ENCODE assay signal across 20 cellular contexts in genomic region chr6:41679696-41680095, GRCh38. TPM values are rescaled to one million over a fixed set of nuclear protein-coding genes. Genes with fewer than 3 reads are reported as not detected.
DNase-seq lines count a peak whose midpoint lies in the region; ATAC-seq, FAIRE-seq and TF ChIP-seq lines count a peak whose summit lies in the region.
"Had no signal": no experiment of that assay in that cellular context is flagged by ENCODE, and none has a peak within 500 bp of the region (broad histone marks: within the 10 kb centered on the region; RNA-seq: fewer than 3 reads in every experiment).

No MANE protein-coding gene starts in this region.

- H3K4me1 ChIP-seq in H1 (replicated peaks in 1 of 4; ENCODE audit: control insufficient read depth in 3 of 4, insufficient read depth in 4 of 4, low read length in 3 of 4) (peaks cover 0 to 30% (median 15%) of the 10 kb centered on the region in 4 experiments; a peak in 6 of 7 replicates), spleen (peaks cover 14 to 30% (median 26%) of the 10 kb centered on the region in 6 donors), SK-N-SH (ENCODE audit: control insufficient read depth in 1 of 2, insufficient read depth in 2 of 2, low read depth in 1 of 2, low read length in 1 of 2) (peaks cover 14 to 21% of the 10 kb centered on the region in 2 experiments; a peak in 3 of 4 replicates), lower lobe of right lung (peaks cover 23% of the 10 kb centered on the region)

- H2AFZ ChIP-seq in H1 (ENCODE audit: low read length) (no peak overlapping the region), SK-N-SH (ENCODE audit: low read depth) (no peak overlapping the region)

- intact Hi-C loops in spleen (cut with DNase I; ENCODE audit: low total_unique reads) = loop anchor here (5.0 to 10.0 kb wide), 2 partner anchors 55 to 312 kb away; partner anchors contain the start of gene TFEB
- intact Hi-C loops in lower lobe of right lung (cut with DNase I) = no loop called here

- no peak overlapping the region for H3K4me2 ChIP-seq in H1 (ENCODE audit: insufficient read depth in 1 of 2, low read depth in 2 of 2, low read length in 2 of 2)
- no peak overlapping the region for H3K4me2 ChIP-seq in SK-N-SH

- 93% methylated on average over 9 of the region's 9 CpGs; no CpG with 5 or more reads in 1 of the 2 experiments for WGBS in H1 (ENCODE audit: extremely low coverage in 1 of 2, insufficient coverage in 1 of 2, insufficient read length in 1 of 2, insufficient replicate concordance in 2 of 2, low coverage in 1 of 2, low lambda C conversion rate in 2 of 2, missing lambda C conversion rate in 1 of 2), 2 experiments
- 94 to 99% (median 97%) methylated on average over 8 to 9 of the region's 9 CpGs for WGBS in spleen, 5 donors
- 80% methylated on average over 9 of the region's 9 CpGs for WGBS in SK-N-SH (ENCODE audit: low lambda C conversion rate)

- H2AK5ac ChIP-seq in H1 (ENCODE audit: low read depth, low read length) = no peak overlapping the region

- H3K4me3 ChIP-seq in H1 (ENCODE audit: extremely low read depth in 1 of 4, insufficient read depth in 2 of 4, low read depth in 3 of 4, low read length in 4 of 4) (no peak overlapping the region), spleen (no peak overlapping the region), SK-N-SH (ENCODE audit: low read depth in 2 of 2, low read length in 1 of 2) (no peak overlapping the region), lower lobe of right lung (no peak overlapping the region)

- H3K36me3 Mint-ChIP-seq in mesothelial cell of epicardium = no peaks in the 10 kb centered on the region
- H3K36me3 Mint-ChIP-seq: CD8-positive, alpha-beta T cell had no signal

- H3K9me3 ChIP-seq in H1 (ENCODE audit: insufficient read depth in 2 of 2, low read depth in 1 of 2, low read length in 1 of 2) = no peaks in the 10 kb centered on the region
- no peaks in the 10 kb centered on the region for H3K9me3 ChIP-seq in spleen
- H3K9me3 ChIP-seq in SK-N-SH = no peaks in the 10 kb centered on the region
- no peaks in the 10 kb centered on the region for H3K9me3 ChIP-seq in lower lobe of right lung

- no peak overlapping the region for H2BK20ac ChIP-seq in H1 (ENCODE audit: low read length)

- POLR2A ChIA-PET in H1 (lab: Charles Lee; ENCODE audit: partially characterized antibody) (interaction anchor here (1.0 to 1.2 kb wide), 2 partner anchors 77 to 308 kb away, joined by 3 read pairs; no protein-coding TSS in a partner anchor), SK-N-SH (lab: Yijun Ruan, JAX) (no interaction called here)

- H3K79me2 ChIP-seq in H1 (ENCODE audit: control insufficient read depth in 1 of 2, insufficient read depth in 2 of 2, low read length in 2 of 2) (no peaks in the 10 kb centered on the region), SK-N-SH (ENCODE audit: insufficient read depth) (no peaks in the 10 kb centered on the region)

- H3K18ac ChIP-seq in H1 (ENCODE audit: extremely low read depth, low read length) = peak overlapping the region; percentile 51; the same call in 1 of the 2 replicates

- H3K9me2 ChIP-seq in SK-N-SH = no peaks in the 10 kb centered on the region

- H3K79me1 ChIP-seq in H1 (ENCODE audit: low read depth, low read length) = no peaks in the 10 kb centered on the region

- no peak overlapping the region for H2BK12ac ChIP-seq in H1 (ENCODE audit: low read depth, low read length)

- TF ChIP-seq POLR2A in H1 (IDR thresholded peaks at IDR 0.05; ENCODE audit: control extremely low read depth in 1 of 2, low read depth in 2 of 2, low read length in 2 of 2) (no peak), spleen (IDR thresholded peaks at IDR 0.05) (no peak)

- FAIRE-seq in H1 (lab: Jason Lieb, UNC) = no peak
- FAIRE-seq: D721Med, GM12892, H54, HepG2, HTR-8/SVneo had no signal

- no peak for TF ChIP-seq EP300 in H1 (IDR thresholded peaks at IDR 0.05; ENCODE audit: borderline replicate concordance in 1 of 2, low read depth in 2 of 2, low read length in 2 of 2)
- no peak for TF ChIP-seq EP300 in SK-N-SH (IDR thresholded peaks at IDR 0.05; ENCODE audit: borderline replicate concordance in 1 of 2, low read depth in 1 of 2, low read length in 1 of 2)

- H2BK15ac ChIP-seq in H1 (ENCODE audit: low read length) = no peak overlapping the region

- H4K91ac ChIP-seq in H1 (replicated peaks; ENCODE audit: insufficient read length, low read length) = no peak overlapping the region

- no peak overlapping the region for H2BK120ac ChIP-seq in H1 (replicated peaks; ENCODE audit: low read depth, low read length)

- H3K14ac ChIP-seq in H1 (ENCODE audit: insufficient read length) = no peak overlapping the region

- TF ChIP-seq CTCF in H1 (IDR thresholded peaks at IDR 0.05; ENCODE audit: control extremely low read depth in 1 of 3, insufficient read depth in 1 of 3, low read depth in 1 of 3, low read length in 3 of 3) (no peak), mesothelial cell of epicardium (IDR thresholded peaks at IDR 0.05; ENCODE audit: unreplicated experiment) (no peak), spleen (IDR thresholded peaks at IDR 0.05 in 8 of 11, conservative IDR thresholded peaks at IDR 0.05 in 3 of 11) (no peak), SK-N-SH (IDR thresholded peaks at IDR 0.05) (no peak), lower lobe of right lung (IDR thresholded peaks at IDR 0.05) (no peak)

- no peak for TF ChIP-seq RAD21 in H1 (IDR thresholded peaks at IDR 0.05 in 1 of 2, conservative IDR thresholded peaks at IDR 0.05 in 1 of 2; ENCODE audit: low read depth in 2 of 2, low read length in 2 of 2)
- no peak for TF ChIP-seq RAD21 in SK-N-SH (IDR thresholded peaks at IDR 0.05; ENCODE audit: low read length)

- CTCF ChIA-PET in H1 (lab: Charles Lee; ENCODE audit: partially characterized antibody) = interaction anchor here (0.6 to 6.4 kb wide), 21 partner anchors 9 to 312 kb away, joined by 3 to 164 read pairs (median 5); partner anchors contain the start of gene MDFI
- CTCF ChIA-PET in SK-N-SH (lab: Yijun Ruan, JAX) = interaction anchor here (0.9 to 19.4 kb wide), 8 partner anchors 31 to 310 kb away, joined by 3 to 504 read pairs (median 3); no protein-coding TSS in a partner anchor

- H3K4ac ChIP-seq in H1 (replicated peaks; ENCODE audit: insufficient read length, low read depth, low read length) = no peak overlapping the region

- ATAC-seq in lower lobe of right lung = no peak
- ATAC-seq: CD8-positive, alpha-beta T cell; HCT116; HepG2 had no signal

- H3K9ac ChIP-seq in H1 (replicated peaks in 1 of 4; ENCODE audit: extremely low read depth in 1 of 4, low read depth in 3 of 4, low read length in 3 of 4) = no peak overlapping the region
- no peak overlapping the region for H3K9ac ChIP-seq in SK-N-SH

- no peak overlapping the region for H4K8ac ChIP-seq in H1 (ENCODE audit: extremely low read depth, insufficient read depth, low read length)

- H4K5ac ChIP-seq in H1 (ENCODE audit: insufficient read length, low read depth, low read length) = no peak overlapping the region

- peaks cover 34% of the 10 kb centered on the region for H3K4me1 Mint-ChIP-seq in mesothelial cell of epicardium

- H3F3A ChIP-seq in SK-N-SH (replicated peaks; ENCODE audit: insufficient read depth) = peaks cover 3% of the 10 kb centered on the region

- no peak overlapping the region for H3K27ac ChIP-seq in H1 (ENCODE audit: low read depth, low read length)
- no peak overlapping the region for H3K27ac ChIP-seq in spleen
- H3K27ac ChIP-seq in SK-N-SH (ENCODE audit: low read depth in 2 of 2, low read length in 1 of 2) = no peak overlapping the region
- no peak overlapping the region for H3K27ac ChIP-seq in lower lobe of right lung
- H3K27ac ChIP-seq: 22Rv1 had no signal

- H3K56ac ChIP-seq in H1 (replicated peaks; ENCODE audit: insufficient read length, low read depth, low read length) = no peak overlapping the region

- no peaks in the 10 kb centered on the region for H4K20me1 ChIP-seq in H1 (replicated peaks in 1 of 2; ENCODE audit: control insufficient read depth in 1 of 2, insufficient read depth in 2 of 2, low read length in 2 of 2)
- H4K20me1 ChIP-seq in SK-N-SH (ENCODE audit: insufficient read depth) = no peaks in the 10 kb centered on the region

- H2BK5ac ChIP-seq in H1 (ENCODE audit: low read depth, low read length) = no peak overlapping the region; the same call in 1 of the 2 replicates

- H3K27me3 ChIP-seq in H1 (replicated peaks in 1 of 4; ENCODE audit: control insufficient read depth in 3 of 4, extremely low read depth in 1 of 4, insufficient read depth in 3 of 4, low read length in 3 of 4) (peaks cover 0 to 12% (median 8%) of the 10 kb centered on the region in 4 experiments; a peak in 6 of 7 replicates), spleen (replicated peaks in 1 of 7) (peaks cover 0 to 5% (median 0%) of the 10 kb centered on the region in 7 donors), SK-N-SH (ENCODE audit: insufficient read depth) (no peaks in the 10 kb centered on the region), lower lobe of right lung (ENCODE audit: low read depth) (no peaks in the 10 kb centered on the region)

- H3K36me3 ChIP-seq in H1 (ENCODE audit: control insufficient read depth in 2 of 4, insufficient read depth in 4 of 4, low read length in 3 of 4) (no peaks in the 10 kb centered on the region), spleen (peaks cover 0 to 10% (median 6%) of the 10 kb centered on the region in 6 donors), SK-N-SH (replicated peaks in 1 of 2; ENCODE audit: control insufficient read depth in 1 of 2, insufficient read depth in 2 of 2, low read length in 1 of 2) (no peaks in the 10 kb centered on the region), lower lobe of right lung (peaks cover 6% of the 10 kb centered on the region)

- H3K27me3 Mint-ChIP-seq in mesothelial cell of epicardium (ENCODE audit: low read depth) = peaks cover 5% of the 10 kb centered on the region

- DNase-seq in activated effector memory CD4-positive, alpha-beta T cell treated with anti-CD3 and anti-CD28 coated beads, Interleukin-2, amount 50 U/mL, for 16 hours = peak; percentile 39
- no peak for DNase-seq in activated effector memory CD4-positive, alpha-beta T cell treated with Interleukin-2 at 50 U/mL for 16 hours
- DNase-seq in H1 (ENCODE audit: low read depth in 1 of 2, low spot score in 2 of 2) (no peak), mesothelial cell of epicardium (ENCODE audit: low spot score in 2 of 2, unreplicated experiment in 2 of 2) (no peak), spleen (peak; percentile 47), SK-N-SH (no peak), lower lobe of right lung (no peak), NCI-H69 (lab: John Stamatoyannopoulos, UW) (no peak)
- DNase-seq: CD8-positive, alpha-beta T cell; COR-L47; GDM1 had no signal

- H3K9me3 Mint-ChIP-seq in mesothelial cell of epicardium = no peaks in the 10 kb centered on the region
- H3K9me3 Mint-ChIP-seq: CD8-positive, alpha-beta T cell had no signal

- H3K4me3 Mint-ChIP-seq in mesothelial cell of epicardium = no peak overlapping the region
- H3K4me3 Mint-ChIP-seq: CD14-positive monocyte; CD8-positive, alpha-beta T cell had no signal

- H3K23me2 ChIP-seq in H1 (ENCODE audit: low read depth, low read length) = peaks cover 6% of the 10 kb centered on the region; the same call in 1 of the 2 replicates

- no peak overlapping the region for H3K23ac ChIP-seq in H1 (ENCODE audit: insufficient read length)

- H3K27ac Mint-ChIP-seq in mesothelial cell of epicardium = peak overlapping the region; percentile 30
- H3K27ac Mint-ChIP-seq: CD8-positive, alpha-beta T cell had no signal

RNA-seq across cellular contexts. Expression of gene MDFI, which starts 41.4 kb away (rescaled TPM):
- total RNA-seq in H1 (2021; fragmentation: NEBNext Ultra II Directional; extraction: Animal tissue kit (Norgen Biotek cat#: 25700)) = 38.5 and 41.0 TPM in 2 replicates
- 65.6 and 78.9 TPM in 2 replicates for polyA plus RNA-seq in H1 (2011; rRNA removed)
- polyA plus RNA-seq in H1 (2011; cell fraction: cytosol; rRNA removed) = 73.5 TPM
- 60.0 TPM for polyA plus RNA-seq in H1 (2011; cell fraction: nucleus; rRNA removed)
- 21.8 to 38.0 TPM (median 35.1 TPM) in 4 replicates for polyA plus RNA-seq in H1 (2012, experiment 1 of 2)
- polyA plus RNA-seq in H1 (2012, experiment 2 of 2) = 41.2 TPM
- polyA plus RNA-seq in H1 (2013, experiment 1 of 2) = 36.9 TPM
- 40.4 TPM for polyA plus RNA-seq in H1 (2013, experiment 2 of 2)
- polyA minus RNA-seq in H1 (2011; rRNA and poly(A)+ RNA removed) = 10.9 and 15.4 TPM in 2 replicates
- 22.2 TPM for polyA minus RNA-seq in H1 (2011; cell fraction: cytosol; rRNA and poly(A)+ RNA removed)
- 12.8 TPM for polyA minus RNA-seq in H1 (2011; cell fraction: nucleus; rRNA and poly(A)+ RNA removed)
- total RNA-seq in mesothelial cell of epicardium = 146 to 149 TPM (median 148 TPM) in 3 replicates
- total RNA-seq in spleen = under 1 TPM in 2 of 7 donors, not detected in 5; 0.47 to 0.82 TPM
- polyA plus RNA-seq in spleen = under 1 TPM; 0.28 to 0.68 (median 0.35) TPM
- polyA plus RNA-seq in SK-N-SH (2012; rRNA removed) = 6.3 and 7.0 TPM in 2 replicates
- 3.2 and 6.5 TPM in 2 replicates for polyA plus RNA-seq in SK-N-SH (2012; cell fraction: cytosol; rRNA removed)
- 3.1 and 6.3 TPM in 2 replicates for polyA plus RNA-seq in SK-N-SH (2012; cell fraction: nucleus; rRNA removed)
- 10.6 TPM for total RNA-seq in lower lobe of right lung
- total RNA-seq: CD8-positive, alpha-beta T cell; HepG2 had no signal
- polyA plus RNA-seq: BJ, CD14-positive monocyte had no signal

RNA-seq across cellular contexts. Expression of gene TFEB, which starts 55.7 kb away (rescaled TPM):
- 2.3 and 2.4 TPM in 2 replicates for total RNA-seq in H1 (2021; fragmentation: NEBNext Ultra II Directional; extraction: Animal tissue kit (Norgen Biotek cat#: 25700))
- 5.9 and 6.7 TPM in 2 replicates for polyA plus RNA-seq in H1 (2011; rRNA removed)
- 4.6 TPM for polyA plus RNA-seq in H1 (2011; cell fraction: cytosol; rRNA removed)
- 7.6 TPM for polyA plus RNA-seq in H1 (2011; cell fraction: nucleus; rRNA removed)
- polyA plus RNA-seq in H1 (2012, experiment 1 of 2) = 2.1 to 6.8 TPM (median 4.1 TPM) in 4 replicates
- 2.7 TPM for polyA plus RNA-seq in H1 (2012, experiment 2 of 2)
- 0.71 TPM for polyA plus RNA-seq in H1 (2013, experiment 1 of 2)
- polyA plus RNA-seq in H1 (2013, experiment 2 of 2) = 0.61 TPM
- 1.9 and 4.6 TPM in 2 replicates for polyA minus RNA-seq in H1 (2011; rRNA and poly(A)+ RNA removed)
- polyA minus RNA-seq in H1 (2011; cell fraction: cytosol; rRNA and poly(A)+ RNA removed) = 3.2 TPM
- 2.8 TPM for polyA minus RNA-seq in H1 (2011; cell fraction: nucleus; rRNA and poly(A)+ RNA removed)
- 3.2 to 4.4 TPM (median 3.8 TPM) in 3 replicates for total RNA-seq in mesothelial cell of epicardium
- total RNA-seq in spleen = 10 to 100 TPM; 55.9 to 80.8 (median 75.3) TPM
- polyA plus RNA-seq in spleen = 100 to 1,000 TPM in 1 of 3 donors, 10 to 100 TPM in 2; 83.5 to 150 (median 97.4) TPM
- polyA plus RNA-seq in SK-N-SH (2012; rRNA removed) = 6.2 and 6.7 TPM in 2 replicates
- 2.8 and 4.4 TPM in 2 replicates for polyA plus RNA-seq in SK-N-SH (2012; cell fraction: cytosol; rRNA removed)
- polyA plus RNA-seq in SK-N-SH (2012; cell fraction: nucleus; rRNA removed) = 15.1 and 17.2 TPM in 2 replicates
- 36.5 TPM for total RNA-seq in lower lobe of right lung

Comparison
In these comparisons a context has a peak if more than half of its experiments do, and no peak if none do; other contexts are left out.
1. DNase-seq: peak in activated effector memory CD4-positive, alpha-beta T cell treated with anti-CD3 and anti-CD28 coated beads, Interleukin-2, amount 50 U/mL, for 16 hours (single experiment) and spleen (single experiment); none in activated effector memory CD4-positive, alpha-beta T cell treated with Interleukin-2 at 50 U/mL for 16 hours (single experiment), H1 (0 of 2), mesothelial cell of epicardium (0 of 2), SK-N-SH (single experiment), lower lobe of right lung (single experiment) and NCI-H69 (single experiment).